12 cellular contexts compared by ENCODE assay signal in the genomic region with DNA sequence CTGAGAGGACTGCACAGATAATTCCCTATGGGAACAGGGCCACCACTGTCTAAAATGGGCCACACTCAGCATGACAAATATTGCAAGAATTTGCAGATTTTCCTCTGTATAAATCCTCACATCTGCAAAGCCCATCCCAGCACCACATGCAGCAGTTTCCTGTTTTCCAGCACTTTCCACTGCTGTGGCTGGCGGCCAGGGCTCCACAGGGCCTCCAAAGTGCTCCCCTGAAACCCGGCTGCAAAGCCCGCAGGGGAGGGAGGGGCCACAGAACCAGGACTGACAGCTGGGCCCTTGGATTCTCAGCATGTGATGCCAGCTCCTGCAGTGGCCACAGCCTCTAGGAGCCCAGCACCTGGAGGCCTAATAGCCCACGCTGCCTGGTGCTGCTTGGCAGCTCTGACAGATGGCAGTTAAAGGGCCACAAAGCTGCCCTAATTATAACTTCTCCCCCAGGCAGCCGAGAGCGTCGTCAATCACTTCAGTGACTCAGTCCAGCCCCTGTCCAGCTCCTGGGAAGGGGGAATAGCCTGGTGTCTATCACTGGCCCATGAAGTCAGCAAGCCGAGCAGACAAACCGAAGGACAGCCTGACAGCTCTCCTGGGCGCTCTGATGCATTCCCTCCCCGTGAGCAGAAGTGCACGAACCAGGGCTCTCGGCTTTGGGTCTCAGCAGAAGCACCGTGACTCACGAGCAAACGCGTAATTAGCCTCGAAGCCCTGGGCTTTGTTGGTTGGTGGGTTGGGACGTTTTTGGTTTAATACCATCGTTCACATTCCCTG. TPM values are rescaled to one million over a fixed set of nuclear protein-coding genes. Genes with fewer than 3 reads are reported as not detected.
DNase-seq lines count a peak whose midpoint lies in the region; ATAC-seq, FAIRE-seq and TF ChIP-seq lines count a peak whose summit lies in the region.
"Had no signal": no experiment of that assay in that cellular context is flagged by ENCODE, and none has a peak within 500 bp of the region (broad histone marks: within the 10 kb centered on the region; RNA-seq: fewer than 3 reads in every experiment).

No MANE protein-coding gene starts in this region.

- no peak overlapping the region for H3K4me3 ChIP-seq in right lobe of liver
- H3K4me3 ChIP-seq in HepG2 (replicated peaks in 1 of 3; ENCODE audit: insufficient read depth in 1 of 3, low read depth in 2 of 3, low read length in 3 of 3) = no peak overlapping the region
- no peak overlapping the region for H3K4me3 ChIP-seq in RWPE2 (ENCODE audit: severe bottlenecking)
- no peak overlapping the region for H3K4me3 ChIP-seq in heart left ventricle
- no peak overlapping the region for H3K4me3 ChIP-seq in aorta (ENCODE audit: low read length in 2 of 2)
- H3K4me3 ChIP-seq: ascending aorta had no signal

- no peak overlapping the region for H2AFZ ChIP-seq in HepG2 (ENCODE audit: low read length)

- no peak overlapping the region for H3K27ac ChIP-seq in right lobe of liver
- no peak overlapping the region for H3K27ac ChIP-seq in HepG2 (ENCODE audit: extremely low read length, insufficient read depth, low read length)
- no peak overlapping the region for H3K27ac ChIP-seq in RWPE2 (ENCODE audit: poor library complexity, severe bottlenecking)
- H3K27ac ChIP-seq in heart left ventricle = no peak overlapping the region
- no peak overlapping the region for H3K27ac ChIP-seq in aorta (ENCODE audit: low read depth in 1 of 2, low read length in 2 of 2)
- H3K27ac ChIP-seq: ascending aorta, KMS-11 had no signal

- no peak overlapping the region for H3K9ac ChIP-seq in HepG2 (ENCODE audit: insufficient read depth, low read depth, low read length)
- H3K9ac ChIP-seq: KMS-11 had no signal

- no peak overlapping the region for H3K4me2 ChIP-seq in HepG2 (ENCODE audit: low read depth, low read length)
- H3K4me2 ChIP-seq: KMS-11 had no signal

- H3K36me3 ChIP-seq in right lobe of liver = no peaks in the 10 kb centered on the region
- H3K36me3 ChIP-seq in HepG2 (replicated peaks in 1 of 2; ENCODE audit: control insufficient read depth in 1 of 2, insufficient read depth in 2 of 2, low read length in 2 of 2) = no peaks in the 10 kb centered on the region
- no peaks in the 10 kb centered on the region for H3K36me3 ChIP-seq in RWPE2 (ENCODE audit: low read depth)
- H3K36me3 ChIP-seq in heart left ventricle = no peaks in the 10 kb centered on the region
- no peaks in the 10 kb centered on the region for H3K36me3 ChIP-seq in aorta (ENCODE audit: control insufficient read depth in 1 of 2, insufficient read depth in 2 of 2, low read length in 1 of 2)
- H3K36me3 ChIP-seq: ascending aorta had no signal

- WGBS in right lobe of liver (ENCODE audit: insufficient coverage, low coverage, low lambda C conversion rate, missing lambda C conversion rate) = 57% methylated on average over 6 of the region's 20 CpGs
- WGBS in HepG2 (ENCODE audit: low lambda C conversion rate) = 36% methylated on average over 10 of the region's 20 CpGs
- 43 to 71% (median 65%) methylated on average over 16 to 20 of the region's 20 CpGs for WGBS in heart left ventricle, 4 donors
- WGBS in aorta, 2 donors = 42 to 47% methylated on average over 20 of the region's 20 CpGs

- DNase-seq in right lobe of liver (no peak), HepG2 (ENCODE audit: low spot score) (no peak), RWPE2 (ENCODE audit: low spot score) (no peak), heart left ventricle (peak in 2 of 5 donors; percentile 27 to 39), aorta (no peak), HUDEP-2 (lab: John Stamatoyannopoulos, UW; ENCODE audit: unreplicated experiment in 76 of 76) (no peak)
- no peak for DNase-seq in activated CD8-positive, alpha-beta memory T cell treated with anti-CD3 and anti-CD28 coated beads, Interleukin-2, amount 50 U/mL, for 48 hours
- DNase-seq: CD8-positive, alpha-beta memory T cell had no signal

- POLR2A ChIA-PET in HepG2 (lab: Yijun Ruan, JAX) = interaction anchor here (1.3 kb wide), 1 partner anchor 307 kb away, joined by 3 read pairs; a partner anchor contains a TSS

- no peak for TF ChIP-seq RAD21 in HepG2 (CRISPR knock-in tag; IDR thresholded peaks at IDR 0.05)

- H3K79me2 ChIP-seq in HepG2 (ENCODE audit: insufficient read depth, low read length) = no peaks in the 10 kb centered on the region

- TF ChIP-seq CTCF in right lobe of liver (IDR thresholded peaks at IDR 0.05) = no peak
- no peak for TF ChIP-seq CTCF in HepG2 (CRISPR knock-in tag; IDR thresholded peaks at IDR 0.05)
- TF ChIP-seq CTCF in RWPE2 (IDR thresholded peaks at IDR 0.05; ENCODE audit: poor library complexity, severe bottlenecking) = no peak
- no peak for TF ChIP-seq CTCF in heart left ventricle (IDR thresholded peaks at IDR 0.05)

- FAIRE-seq in HepG2 (lab: Jason Lieb, UNC) = no peak

- ATAC-seq in right lobe of liver (peak; percentile 23 to 75 (median 39)), HepG2 (no peak; the same call in 2 of the 3 replicates), RWPE2 (ENCODE audit: low read depth) (peak; percentile 40; the same call in 2 of the 3 replicates), heart left ventricle (peak; percentile 15 to 52 (median 32)), aorta (ENCODE audit: low FRiP score) (peak; percentile 44), GM21723 (IDR thresholded peaks at IDR 0.05; ENCODE audit: unreplicated experiment) (no peak)

- TF ChIP-seq POLR2A in right lobe of liver (IDR thresholded peaks at IDR 0.05) (no peak), HepG2 (IDR thresholded peaks at IDR 0.05; ENCODE audit: insufficient read depth in 1 of 2, low read depth in 2 of 2, low read length in 2 of 2) (no peak), heart left ventricle (IDR thresholded peaks at IDR 0.05) (no peak)

- peaks cover 0 to 9% (median 0%) of the 10 kb centered on the region in 4 donors for H3K4me1 ChIP-seq in right lobe of liver
- H3K4me1 ChIP-seq in HepG2 (ENCODE audit: insufficient read depth, low read length) = peaks cover 13% of the 10 kb centered on the region
- no peaks in the 10 kb centered on the region for H3K4me1 ChIP-seq in RWPE2 (ENCODE audit: insufficient read depth, poor library complexity, severe bottlenecking)
- peaks cover 0 to 24% (median 9%) of the 10 kb centered on the region in 12 donors for H3K4me1 ChIP-seq in heart left ventricle
- H3K4me1 ChIP-seq in aorta (ENCODE audit: control insufficient read depth in 1 of 2, insufficient read depth in 2 of 2, low read length in 2 of 2) = no peaks in the 10 kb centered on the region
- H3K4me1 ChIP-seq: ascending aorta had no signal

- H3K27me3 ChIP-seq in right lobe of liver (no peaks in the 10 kb centered on the region), HepG2 (ENCODE audit: control insufficient read depth in 1 of 2, insufficient read depth in 2 of 2, low read length in 2 of 2) (peaks cover 15 to 75% of the 10 kb centered on the region in 2 experiments; a peak in 4 of 5 replicates), RWPE2 (ENCODE audit: insufficient read depth, poor library complexity, severe bottlenecking) (no peaks in the 10 kb centered on the region), heart left ventricle (peaks cover 0 to 8% (median 0%) of the 10 kb centered on the region in 9 donors), aorta (ENCODE audit: control insufficient read depth in 1 of 2, insufficient read depth in 2 of 2, low read length in 1 of 2) (peaks cover 0 to 1% of the 10 kb centered on the region in 2 donors)
- H3K27me3 ChIP-seq: ascending aorta had no signal

- in situ Hi-C loops in HepG2 (cut with HindIII; ENCODE audit: extremely low pct_ligation_motif_present, low pct_unique_long_range_greater_than_20kb) = no loop called here

- BruUV-seq in HepG2 (replicated peaks; lab: Mats Ljungman, UMichigan) = no TSS peak

- no peak for TF ChIP-seq EP300 in HepG2 (IDR thresholded peaks at IDR 0.05; ENCODE audit: low read depth in 2 of 2, low read length in 2 of 2)
- no peak for TF ChIP-seq EP300 in HepG2 (CRISPR knock-in tag; IDR thresholded peaks at IDR 0.05; ENCODE audit: borderline replicate concordance)

- CTCF ChIA-PET in HepG2 (lab: Yijun Ruan, JAX; ENCODE audit: low intra/inter-chr PET ratio, low total read pairs) = no interaction called here

- intact Hi-C loops in right lobe of liver (cut with DNase I) = no loop called here
- intact Hi-C loops in HepG2 (cut with micrococcal nuclease; ENCODE audit: unreplicated experiment) = no loop called here
- intact Hi-C loops in heart left ventricle (cut with DNase I) = no loop called here
- intact Hi-C loops in aorta (cut with DNase I) = no loop called here

- no peaks in the 10 kb centered on the region for H4K20me1 ChIP-seq in HepG2 (ENCODE audit: insufficient read depth, low read length)

- no peaks in the 10 kb centered on the region for H3K9me3 ChIP-seq in right lobe of liver
- H3K9me3 ChIP-seq in HepG2 (ENCODE audit: low read length) = no peaks in the 10 kb centered on the region
- no peaks in the 10 kb centered on the region for H3K9me3 ChIP-seq in RWPE2 (ENCODE audit: severe bottlenecking)
- H3K9me3 ChIP-seq in heart left ventricle = no peaks in the 10 kb centered on the region
- H3K9me3 ChIP-seq in aorta (ENCODE audit: control insufficient read depth, low read length) = no peaks in the 10 kb centered on the region
- H3K9me3 ChIP-seq: ascending aorta had no signal

RNA-seq across cellular contexts. Expression of a gene that starts 4.7 kb away (rescaled TPM):
- total RNA-seq in right lobe of liver = under 1 TPM in 5 of 6 experiments, not detected in 1; 0.07 to 0.37 (median 0.09) TPM
- not detected in 2 replicates for total RNA-seq in HepG2 (2016; rRNA removed; fragmentation: Illumina TruSeq; extraction: Trizol)
- total RNA-seq in HepG2 (2016; cell fraction: cytosol; rRNA removed; fragmentation: Illumina TruSeq; extraction: Trizol; ENCODE audit: low read depth) = not detected in 2 replicates
- not detected in 2 replicates for total RNA-seq in HepG2 (2016; cell fraction: insoluble cytoplasmic fraction; rRNA removed; fragmentation: Illumina TruSeq; extraction: Trizol)
- not detected in 2 replicates for total RNA-seq in HepG2 (2016; cell fraction: membrane; rRNA removed; fragmentation: Illumina TruSeq; extraction: Trizol)
- not detected in 2 replicates for total RNA-seq in HepG2 (2016; cell fraction: nucleus; rRNA removed; fragmentation: Illumina TruSeq; extraction: Trizol)
- polyA plus RNA-seq in HepG2 (2011; rRNA removed) = not detected in 2 replicates
- polyA plus RNA-seq in HepG2 (2011; cell fraction: cytosol; rRNA removed) = not detected in 2 replicates
- polyA plus RNA-seq in HepG2 (2011; cell fraction: nucleus; rRNA removed) = not detected in 2 replicates
- not detected in 2 replicates for polyA plus RNA-seq in HepG2 (2012)
- not detected in 2 replicates for polyA plus RNA-seq in HepG2 (2016; cell fraction: cytosol; fragmentation: Illumina TruSeq; extraction: Trizol; ENCODE audit: low read depth)
- polyA plus RNA-seq in HepG2 (2016; cell fraction: insoluble cytoplasmic fraction; fragmentation: Illumina TruSeq; extraction: Trizol; ENCODE audit: low read depth) = not detected in 2 replicates
- polyA plus RNA-seq in HepG2 (2016; cell fraction: membrane; fragmentation: Illumina TruSeq; extraction: Trizol; ENCODE audit: low read depth) = not detected in 2 replicates
- not detected in 2 replicates for polyA plus RNA-seq in HepG2 (2016; cell fraction: nucleus; fragmentation: Illumina TruSeq; extraction: Trizol; ENCODE audit: insufficient read depth, low read depth)
- polyA minus RNA-seq in HepG2 (2011; rRNA and poly(A)+ RNA removed; ENCODE audit: low replicate concordance) = 0.05 TPM in 1 of 2 replicates, not detected in the other
- not detected in 2 replicates for polyA minus RNA-seq in HepG2 (2011; cell fraction: cytosol; rRNA and poly(A)+ RNA removed)
- not detected in 2 replicates for polyA minus RNA-seq in HepG2 (2011; cell fraction: nucleus; rRNA and poly(A)+ RNA removed)
- total RNA-seq in heart left ventricle = 1 to 10 TPM in 1 of 9 donors, under 1 TPM in 7, not detected in 1; 0.05 to 1.9 (median 0.14) TPM
- under 1 TPM; 0.04 to 0.12 TPM for polyA plus RNA-seq in heart left ventricle
- under 1 TPM; 0.06 to 0.54 TPM for total RNA-seq in aorta
- not detected for polyA plus RNA-seq in aorta
- total RNA-seq: ascending aorta; CD8-positive, alpha-beta memory T cell; left lobe of liver had no signal
- polyA plus RNA-seq: CD8-positive, alpha-beta memory T cell had no signal

RNA-seq across cellular contexts. Expression of a gene that starts 13.7 kb away (rescaled TPM):
- total RNA-seq in right lobe of liver (100 to 1,000 TPM; 173 to 307 (median 202) TPM), HepG2 (2016; rRNA removed; fragmentation: Illumina TruSeq; extraction: Trizol) (16.3 and 27.7 TPM in 2 replicates), heart left ventricle (1 to 10 TPM in 3 of 9 donors, under 1 TPM in 6; 0.17 to 6.0 (median 0.77) TPM), aorta (not detected)
- 4.8 and 4.9 TPM in 2 replicates for total RNA-seq in HepG2 (2016; cell fraction: cytosol; rRNA removed; fragmentation: Illumina TruSeq; extraction: Trizol; ENCODE audit: low read depth)
- total RNA-seq in HepG2 (2016; cell fraction: insoluble cytoplasmic fraction; rRNA removed; fragmentation: Illumina TruSeq; extraction: Trizol) = 11.8 and 26.8 TPM in 2 replicates
- total RNA-seq in HepG2 (2016; cell fraction: membrane; rRNA removed; fragmentation: Illumina TruSeq; extraction: Trizol) = 14.4 and 15.6 TPM in 2 replicates
- total RNA-seq in HepG2 (2016; cell fraction: nucleus; rRNA removed; fragmentation: Illumina TruSeq; extraction: Trizol) = 34.1 and 42.6 TPM in 2 replicates
- polyA plus RNA-seq in HepG2 (2011; rRNA removed) (26.7 and 29.3 TPM in 2 replicates), heart left ventricle (under 1 TPM; 0.14 to 0.72 TPM), aorta (not detected)
- 12.6 and 16.6 TPM in 2 replicates for polyA plus RNA-seq in HepG2 (2011; cell fraction: cytosol; rRNA removed)
- polyA plus RNA-seq in HepG2 (2011; cell fraction: nucleus; rRNA removed) = 18.2 and 18.5 TPM in 2 replicates
- 19.0 and 20.2 TPM in 2 replicates for polyA plus RNA-seq in HepG2 (2012)
- polyA plus RNA-seq in HepG2 (2016; cell fraction: cytosol; fragmentation: Illumina TruSeq; extraction: Trizol; ENCODE audit: low read depth) = 8.8 and 9.3 TPM in 2 replicates
- 27.5 and 38.0 TPM in 2 replicates for polyA plus RNA-seq in HepG2 (2016; cell fraction: insoluble cytoplasmic fraction; fragmentation: Illumina TruSeq; extraction: Trizol; ENCODE audit: low read depth)
- polyA plus RNA-seq in HepG2 (2016; cell fraction: membrane; fragmentation: Illumina TruSeq; extraction: Trizol; ENCODE audit: low read depth) = 18.2 and 23.6 TPM in 2 replicates
- 100 and 101 TPM in 2 replicates for polyA plus RNA-seq in HepG2 (2016; cell fraction: nucleus; fragmentation: Illumina TruSeq; extraction: Trizol; ENCODE audit: insufficient read depth, low read depth)
- polyA minus RNA-seq in HepG2 (2011; rRNA and poly(A)+ RNA removed; ENCODE audit: low replicate concordance) = 66.5 TPM in 1 of 2 replicates, not detected in the other
- polyA minus RNA-seq in HepG2 (2011; cell fraction: cytosol; rRNA and poly(A)+ RNA removed) = 19.2 and 22.2 TPM in 2 replicates
- polyA minus RNA-seq in HepG2 (2011; cell fraction: nucleus; rRNA and poly(A)+ RNA removed) = 6.3 and 7.8 TPM in 2 replicates
- total RNA-seq: ascending aorta; CD8-positive, alpha-beta memory T cell had no signal
- polyA plus RNA-seq: CD8-positive, alpha-beta memory T cell had no signal

RNA-seq across cellular contexts. Expression of a gene that starts 34.2 kb away (rescaled TPM):
- total RNA-seq in right lobe of liver (under 1 TPM in 4 of 6 experiments, not detected in 2; 0.07 to 0.23 (median 0.16) TPM), HepG2 (2016; rRNA removed; fragmentation: Illumina TruSeq; extraction: Trizol) (not detected in 2 replicates), heart left ventricle (under 1 TPM in 3 of 9 donors, not detected in 6; 0.07 to 0.12 (median 0.11) TPM), aorta (under 1 TPM; 0.19 to 0.33 TPM)
- not detected in 2 replicates for total RNA-seq in HepG2 (2016; cell fraction: cytosol; rRNA removed; fragmentation: Illumina TruSeq; extraction: Trizol; ENCODE audit: low read depth)
- total RNA-seq in HepG2 (2016; cell fraction: insoluble cytoplasmic fraction; rRNA removed; fragmentation: Illumina TruSeq; extraction: Trizol) = not detected in 2 replicates
- total RNA-seq in HepG2 (2016; cell fraction: membrane; rRNA removed; fragmentation: Illumina TruSeq; extraction: Trizol) = not detected in 2 replicates
- total RNA-seq in HepG2 (2016; cell fraction: nucleus; rRNA removed; fragmentation: Illumina TruSeq; extraction: Trizol) = not detected in 2 replicates
- polyA plus RNA-seq in HepG2 (2011; rRNA removed) (0.01 TPM in 1 of 2 replicates, not detected in the other), heart left ventricle (under 1 TPM in 1 of 2 donors, not detected in 1; 0.04 TPM), aorta (under 1 TPM in 1 of 2 donors, not detected in 1; 0.15 TPM)
- polyA plus RNA-seq in HepG2 (2011; cell fraction: cytosol; rRNA removed) = 0.01 TPM in 1 of 2 replicates, not detected in the other
- 0.07 TPM in 1 of 2 replicates, not detected in the other for polyA plus RNA-seq in HepG2 (2011; cell fraction: nucleus; rRNA removed)
- polyA plus RNA-seq in HepG2 (2012) = not detected in 2 replicates
- polyA plus RNA-seq in HepG2 (2016; cell fraction: cytosol; fragmentation: Illumina TruSeq; extraction: Trizol; ENCODE audit: low read depth) = not detected in 2 replicates
- not detected in 2 replicates for polyA plus RNA-seq in HepG2 (2016; cell fraction: insoluble cytoplasmic fraction; fragmentation: Illumina TruSeq; extraction: Trizol; ENCODE audit: low read depth)
- not detected in 2 replicates for polyA plus RNA-seq in HepG2 (2016; cell fraction: membrane; fragmentation: Illumina TruSeq; extraction: Trizol; ENCODE audit: low read depth)
- not detected in 2 replicates for polyA plus RNA-seq in HepG2 (2016; cell fraction: nucleus; fragmentation: Illumina TruSeq; extraction: Trizol; ENCODE audit: insufficient read depth, low read depth)
- polyA minus RNA-seq in HepG2 (2011; rRNA and poly(A)+ RNA removed; ENCODE audit: low replicate concordance) = 0.04 TPM in 1 of 2 replicates, not detected in the other
- polyA minus RNA-seq in HepG2 (2011; cell fraction: cytosol; rRNA and poly(A)+ RNA removed) = not detected in 2 replicates
- 0.25 and 0.39 TPM in 2 replicates for polyA minus RNA-seq in HepG2 (2011; cell fraction: nucleus; rRNA and poly(A)+ RNA removed)

Comparison
In these comparisons a context has a peak if more than half of its experiments do, and no peak if none do; other contexts are left out.
1. ATAC-seq: peak in right lobe of liver (4 of 4), RWPE2 (single experiment), heart left ventricle (4 of 4) and aorta (single experiment); none in HepG2 (single experiment) and GM21723 (single experiment).